Comparison of ENCODE assay signal across 15 cellular contexts in the genomic region with DNA sequence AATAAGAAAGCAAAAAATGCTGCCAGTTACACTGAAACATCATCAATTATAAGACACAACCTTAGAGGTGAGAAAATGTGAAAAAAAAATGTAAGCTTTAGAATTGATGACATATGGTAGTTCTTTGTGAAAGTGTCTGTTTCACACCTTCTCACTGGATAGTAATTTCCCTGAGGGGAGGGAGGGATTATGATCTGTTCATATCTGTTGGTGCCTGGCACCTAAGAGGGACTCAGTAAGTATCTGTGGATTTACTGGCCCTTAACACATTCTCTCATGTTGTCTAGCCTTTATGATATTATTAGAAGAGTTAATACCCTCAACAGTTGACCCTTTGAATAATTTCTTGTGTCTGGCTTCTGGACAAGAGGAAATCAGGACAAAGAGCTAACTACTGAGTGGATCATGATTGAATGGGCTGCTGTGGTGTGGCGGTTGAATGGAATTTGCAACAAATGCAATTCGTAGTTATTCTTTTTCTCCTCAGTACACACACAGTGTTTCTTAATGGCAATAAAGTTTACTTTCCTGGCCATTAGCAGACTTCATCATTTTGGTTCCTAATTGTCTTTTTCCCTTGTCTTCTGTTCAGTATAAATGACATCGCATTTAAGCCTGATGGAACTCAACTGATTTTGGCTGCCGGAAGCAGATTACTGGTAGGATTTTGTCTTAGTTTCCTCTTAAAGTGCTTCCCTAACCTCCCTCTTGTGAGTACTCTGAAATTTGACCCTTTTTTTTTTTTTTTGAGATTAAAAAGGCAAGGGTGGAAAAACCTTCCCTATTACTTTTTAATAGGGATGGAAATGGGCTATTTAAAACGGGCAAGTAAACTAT. TPM values are rescaled to one million over a fixed set of nuclear protein-coding genes. Genes with fewer than 3 reads are reported as not detected.
DNase-seq lines count a peak whose midpoint lies in the region; ATAC-seq and TF ChIP-seq lines count a peak whose summit lies in the region.
"Had no signal": no experiment of that assay in that cellular context is flagged by ENCODE, and none has a peak within 500 bp of the region (broad histone marks: within the 10 kb centered on the region; RNA-seq: fewer than 3 reads in every experiment).

No MANE protein-coding gene starts in this region.

- H3K4me3 ChIP-seq in right atrium auricular region (no peak overlapping the region), iPS-20b (ENCODE audit: low read length) (no peak overlapping the region)
- H3K4me3 ChIP-seq: A549 had no signal

- DNase-seq in right atrium auricular region (ENCODE audit: low spot score) (no peak), Right ventricle myocardium superior (no peak), SK-N-DZ (ENCODE audit: low spot score) (no peak), immature natural killer cell (no peak)
- DNase-seq: activated CD8-positive, alpha-beta T cell treated with anti-CD3 and anti-CD28 coated beads, Interleukin-2, amount 10 ng/mL, durations not matched to agents 7 days and 5 days; activated gamma-delta T cell; caudate nucleus; COR-L47; mammary epithelial cell; NCI-H1048 had no signal

- no peaks in the 10 kb centered on the region for H3K9me3 ChIP-seq in right atrium auricular region
- no peaks in the 10 kb centered on the region for H3K9me3 ChIP-seq in iPS-20b (ENCODE audit: insufficient read depth, low read depth, low read length)
- H3K9me3 ChIP-seq: A549 had no signal

- ATAC-seq in Right ventricle myocardium superior (ENCODE audit: poor library complexity): no peak
- ATAC-seq in HG03045 (IDR thresholded peaks at IDR 0.05; ENCODE audit: unreplicated experiment): no peak
- ATAC-seq: A549; activated CD8-positive, alpha-beta T cell treated with anti-CD3 and anti-CD28 coated beads, Interleukin-2, amount 10 ng/mL, durations not matched to agents 7 days and 5 days had no signal

- H3K27me3 Mint-ChIP-seq in immature natural killer cell (ENCODE audit: low read depth in 3 of 3): no peaks in the 10 kb centered on the region

- intact Hi-C loops in Right ventricle myocardium superior (cut with DNase I): no loop called here

- H3K36me3 ChIP-seq in right atrium auricular region (peaks cover 24% of the 10 kb centered on the region), iPS-20b (ENCODE audit: insufficient read depth, low read depth, low read length) (peaks cover 28% of the 10 kb centered on the region)

- no peaks in the 10 kb centered on the region for H3K9me3 Mint-ChIP-seq in immature natural killer cell
- H3K9me3 Mint-ChIP-seq: T-helper 2 cell treated with Interferon-gamma antibody and Interleukin-4, amounts not matched to agents 5 μg/mL and 100 μg/mL, for 36 hours had no signal

- H3K27me3 ChIP-seq in right atrium auricular region: no peaks in the 10 kb centered on the region
- no peaks in the 10 kb centered on the region for H3K27me3 ChIP-seq in iPS-20b (ENCODE audit: insufficient read depth, low read length)

- H3K27ac Mint-ChIP-seq in immature natural killer cell: peak overlapping the region in 1 of 6 donors; percentile 81
- H3K27ac Mint-ChIP-seq: activated CD8-positive, alpha-beta T cell treated with anti-CD3 and anti-CD28 coated beads, Interleukin-2, amount 10 ng/mL, durations not matched to agents 7 days and 5 days had no signal

- H3K4me1 ChIP-seq in right atrium auricular region: peaks cover 0 to 20% of the 10 kb centered on the region in 2 donors
- peaks cover 27% of the 10 kb centered on the region; the same call in 1 of the 2 replicates for H3K4me1 ChIP-seq in iPS-20b (ENCODE audit: insufficient read depth, low read length)
- H3K4me1 ChIP-seq: A549 had no signal

- no peaks in the 10 kb centered on the region for H3K4me1 Mint-ChIP-seq in immature natural killer cell

- no peak overlapping the region for H3K4me3 Mint-ChIP-seq in immature natural killer cell
- H3K4me3 Mint-ChIP-seq: activated CD8-positive, alpha-beta T cell treated with anti-CD3 and anti-CD28 coated beads, Interleukin-2, amount 10 ng/mL, durations not matched to agents 7 days and 5 days had no signal

- H3K9ac ChIP-seq in iPS-20b (ENCODE audit: low read depth, low read length): peak overlapping the region; percentile 17; the same call in 1 of the 2 replicates

- TF ChIP-seq CTCF in right atrium auricular region (IDR thresholded peaks at IDR 0.05): no peak

- H3K36me3 Mint-ChIP-seq in immature natural killer cell: peaks cover 15 to 35% (median 15%) of the 10 kb centered on the region in 3 donors

- H3K27ac ChIP-seq in right atrium auricular region (peak overlapping the region; percentile 7 to 55), iPS-20b (ENCODE audit: low read length) (peak overlapping the region; percentile 58)
- H3K27ac ChIP-seq: A549 had no signal

RNA-seq across cellular contexts. Expression of gene IFT122, which starts 9.5 kb away (rescaled TPM):
- total RNA-seq in right atrium auricular region (10 to 100 TPM; 18.5 to 36.9 TPM), Right ventricle myocardium superior (19.3 TPM)
- 13.9 and 17.5 TPM in 2 replicates for polyA plus RNA-seq in SK-N-DZ (2014; cell fraction: cytosol; rRNA removed)
- polyA plus RNA-seq in SK-N-DZ (2014; cell fraction: nucleus; rRNA removed): 44.4 and 52.4 TPM in 2 replicates
- 1 to 10 TPM; 5.7 to 7.0 (median 6.0) TPM for polyA plus RNA-seq in immature natural killer cell

RNA-seq across cellular contexts. Expression of gene MBD4, which starts 9.7 kb away (rescaled TPM):
- 10 to 100 TPM; 17.8 to 26.4 TPM for total RNA-seq in right atrium auricular region
- total RNA-seq in Right ventricle myocardium superior: 18.7 TPM
- polyA plus RNA-seq in SK-N-DZ (2014; cell fraction: cytosol; rRNA removed): 26.7 and 31.4 TPM in 2 replicates
- polyA plus RNA-seq in SK-N-DZ (2014; cell fraction: nucleus; rRNA removed): 62.4 and 67.7 TPM in 2 replicates
- polyA plus RNA-seq in immature natural killer cell: 10 to 100 TPM; 26.5 to 36.0 (median 29.2) TPM

RNA-seq across cellular contexts. Expression of gene EFCAB12, which starts 21.1 kb away (rescaled TPM):
- total RNA-seq in right atrium auricular region (under 1 TPM in 1 of 2 donors, not detected in 1; 0.28 TPM), Right ventricle myocardium superior (not detected)
- polyA plus RNA-seq in SK-N-DZ (2014; cell fraction: cytosol; rRNA removed): not detected in 2 replicates
- polyA plus RNA-seq in SK-N-DZ (2014; cell fraction: nucleus; rRNA removed): 0.08 TPM in 1 of 2 replicates, not detected in the other
- under 1 TPM in 1 of 3 donors, not detected in 2; 0.12 TPM for polyA plus RNA-seq in immature natural killer cell
- total RNA-seq: urinary bladder had no signal
